ENCODE assay signal across 8 cellular contexts in the genomic region with DNA sequence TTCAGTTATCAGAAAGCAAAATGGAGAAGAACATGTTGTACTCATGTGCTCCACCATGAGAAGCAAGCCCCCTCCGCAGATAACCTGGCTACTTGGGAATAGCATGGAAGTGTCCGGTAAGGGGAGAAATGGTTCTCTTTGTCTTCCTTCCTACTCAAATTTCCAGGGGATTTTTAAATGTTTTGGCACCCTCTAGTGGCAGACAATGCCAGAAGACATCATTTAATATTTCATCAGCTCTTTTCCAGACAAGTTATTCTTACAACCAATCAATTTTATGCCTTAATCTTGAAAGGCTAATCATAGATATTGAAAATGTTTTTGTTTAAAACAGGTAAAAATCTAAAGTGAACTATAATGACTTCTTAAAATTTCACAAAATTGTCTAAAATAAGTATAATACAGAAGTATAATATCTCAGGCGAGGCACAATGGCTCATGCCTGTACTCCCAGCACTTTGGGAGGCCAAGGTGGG. TPM values are rescaled to one million over a fixed set of nuclear protein-coding genes. Genes with fewer than 3 reads are reported as not detected.
A peak's percentile ranks its signal among the peaks of the same experiment; 100 is the strongest.
DNase-seq lines count a peak whose midpoint lies in the region; ATAC-seq, FAIRE-seq and TF ChIP-seq lines count a peak whose summit lies in the region.

No MANE protein-coding gene starts in this region.

- DNase-seq in stimulated activated CD4-positive, alpha-beta T cell treated with anti-CD3 and anti-CD28 coated beads, Interleukin-15, amount 100 ng/mL, for 24 hours, result peak; percentile 49
- DNase-seq in stimulated activated CD4-positive, alpha-beta T cell treated with anti-CD3 and anti-CD28 coated beads, Interleukin-4, amount 100 ng/mL, for 4 hours, result no peak
- DNase-seq in NAMALWA (ENCODE audit: low spot score), result peak; percentile 72
- DNase-seq in SJCRH30, result peak; percentile 45 to 79
- peak; percentile 73 for DNase-seq in stromal cell of bone marrow (ENCODE audit: low read depth)

- no peaks in the 10 kb centered on the region for H3K36me3 ChIP-seq in SJCRH30

- no peak for ATAC-seq in HG02571 (IDR thresholded peaks at IDR 0.05; ENCODE audit: unreplicated experiment)

- H3K4me3 ChIP-seq in SJCRH30, result no peak overlapping the region

- H3K36me3 Mint-ChIP-seq in brain, result no peaks in the 10 kb centered on the region

- H3K27me3 Mint-ChIP-seq in brain, result peaks cover 2% of the 10 kb centered on the region

- H3K27ac ChIP-seq in SJCRH30, result no peak overlapping the region

- H3K4me3 Mint-ChIP-seq in brain, result no peak overlapping the region

- peaks cover 12% of the 10 kb centered on the region; the same call in 1 of the 2 replicates for H3K4me1 ChIP-seq in SJCRH30

- FAIRE-seq in islet of Langerhans (lab: Jason Lieb, UNC), result peak; percentile 99

- H3K4me1 Mint-ChIP-seq in brain, result peaks cover 43% of the 10 kb centered on the region

- peak overlapping the region; percentile 39 to 90 (median 72) for H3K27ac Mint-ChIP-seq in brain

- H3K9me3 Mint-ChIP-seq in brain, result no peaks in the 10 kb centered on the region

- peak; percentile 85 to 91 for TF ChIP-seq CTCF in brain (conservative IDR thresholded peaks at IDR 0.05)

- no peaks in the 10 kb centered on the region for H3K9me3 ChIP-seq in SJCRH30 (replicated peaks)

- no peaks in the 10 kb centered on the region for H3K27me3 ChIP-seq in SJCRH30

RNA-seq across cellular contexts. Expression of a gene that starts 15.7 kb away (rescaled TPM):
- not detected in 2 replicates for total RNA-seq in SJCRH30 (2014; rRNA removed; shearing (Covaris generic))
- not detected for polyA plus RNA-seq in brain (ENCODE audit: insufficient read depth, low read depth, low replicate concordance)

RNA-seq across cellular contexts. Expression of a gene that starts 28.6 kb away (rescaled TPM):
- not detected in 2 replicates for total RNA-seq in SJCRH30 (2014; rRNA removed; shearing (Covaris generic))
- polyA plus RNA-seq in brain (ENCODE audit: insufficient read depth, low read depth, low replicate concordance), result 11.8 TPM

Comparison
In these comparisons a context has a peak if more than half of its experiments do, and no peak if none do; other contexts are left out.
1. DNase-seq: peak in stimulated activated CD4-positive, alpha-beta T cell treated with anti-CD3 and anti-CD28 coated beads, Interleukin-15, amount 100 ng/mL, for 24 hours (single experiment), NAMALWA (single experiment), SJCRH30 (2 of 2) and stromal cell of bone marrow (single experiment); none in stimulated activated CD4-positive, alpha-beta T cell treated with anti-CD3 and anti-CD28 coated beads, Interleukin-4, amount 100 ng/mL, for 4 hours (0 of 2).